1 cellular context compared by ENCODE assay signal in the genomic region with DNA sequence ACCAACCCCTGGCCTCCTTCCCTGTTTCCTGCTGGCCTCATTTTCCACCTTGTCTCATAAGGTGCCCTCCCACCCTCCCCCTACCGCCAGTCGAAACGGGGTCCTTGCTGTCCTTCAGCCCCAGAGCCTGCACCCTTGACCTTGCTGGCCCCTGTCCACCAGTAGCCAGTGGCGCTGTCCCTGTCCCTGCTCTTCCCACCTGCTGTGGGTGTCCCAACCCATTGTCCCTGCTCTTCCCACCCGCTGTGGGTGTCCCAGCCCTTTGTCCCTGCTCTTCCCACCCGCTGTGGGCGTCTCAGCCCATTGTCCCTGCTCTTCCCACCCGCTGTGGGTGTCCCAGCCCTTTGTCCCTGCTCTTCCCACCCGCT. TPM values are rescaled to one million over a fixed set of nuclear protein-coding genes. Genes with fewer than 3 reads are reported as not detected.
"Had no signal": no experiment of that assay in that cellular context is flagged by ENCODE, and none has a peak within 500 bp of the region (broad histone marks: within the 10 kb centered on the region; RNA-seq: fewer than 3 reads in every experiment).

No MANE protein-coding gene starts in this region.

RNA-seq across cellular contexts. Expression of gene NKD2, which starts 13.4 kb away (rescaled TPM):
- total RNA-seq: epithelial cell of proximal tubule had no signal
